ENCODE assay signal across 9 cellular contexts in genomic region chr6:42441661-42442081, GRCh38. TPM values are rescaled to one million over a fixed set of nuclear protein-coding genes. Genes with fewer than 3 reads are reported as not detected.
DNase-seq lines count a peak whose midpoint lies in the region; ATAC-seq and TF ChIP-seq lines count a peak whose summit lies in the region.
"Had no signal": no experiment of that assay in that cellular context is flagged by ENCODE, and none has a peak within 500 bp of the region (broad histone marks: within the 10 kb centered on the region; RNA-seq: fewer than 3 reads in every experiment).

No MANE protein-coding gene starts in this region.

- TF ChIP-seq POLR2A in adrenal gland (IDR thresholded peaks at IDR 0.05) (no peak), suprapubic skin (IDR thresholded peaks at IDR 0.05) (no peak)

- no peaks in the 10 kb centered on the region for H3K27me3 Mint-ChIP-seq in activated naive CD4-positive, alpha-beta T cell treated with anti-CD3 and anti-CD28 coated beads for 36 hours (ENCODE audit: low read depth)

- intact Hi-C loops in activated naive CD4-positive, alpha-beta T cell treated with anti-CD3 and anti-CD28 coated beads for 36 hours (cut with micrococcal nuclease), result no loop called here
- intact Hi-C loops in adrenal gland (cut with DNase I), result no loop called here

- peak overlapping the region; percentile 15 to 93 (median 84) for H3K27ac ChIP-seq in adrenal gland
- H3K27ac ChIP-seq in suprapubic skin, result peak overlapping the region; percentile 53

- DNase-seq in activated naive CD4-positive, alpha-beta T cell treated with anti-CD3 and anti-CD28 coated beads for 36 hours, result peak; percentile 27
- no peak for DNase-seq in activated naive CD4-positive, alpha-beta T cell (lab: John Stamatoyannopoulos, UW)
- DNase-seq in adrenal gland (peak in 4 of 7 donors; percentile 19 to 51 (median 26)), left lobe of liver (ENCODE audit: low spot score) (peak; percentile 29), suprapubic skin (ENCODE audit: low spot score in 2 of 2) (peak in 1 of 2 donors; percentile 27), NCI-H2029 (lab: John Stamatoyannopoulos, UW) (no peak), HPDE6-E6E7 (ENCODE audit: extremely low spot score) (no peak), NCI-H2107 (lab: John Stamatoyannopoulos, UW) (no peak)
- DNase-seq: activated gamma-delta T cell treated with Interleukin-2 at 50 U/mL for 16 hours had no signal

- H3K36me3 Mint-ChIP-seq in activated naive CD4-positive, alpha-beta T cell treated with anti-CD3 and anti-CD28 coated beads for 36 hours (ENCODE audit: low read depth), result peaks cover 4% of the 10 kb centered on the region

- H3K4me3 ChIP-seq in adrenal gland (no peak overlapping the region), suprapubic skin (no peak overlapping the region)

- H3K36me3 ChIP-seq in adrenal gland (replicated peaks in 1 of 2) (no peaks in the 10 kb centered on the region), suprapubic skin (no peaks in the 10 kb centered on the region)

- TF ChIP-seq CTCF in adrenal gland (IDR thresholded peaks at IDR 0.05) (no peak), suprapubic skin (IDR thresholded peaks at IDR 0.05) (no peak)

- H3K27ac Mint-ChIP-seq in activated naive CD4-positive, alpha-beta T cell treated with anti-CD3 and anti-CD28 coated beads for 36 hours, result no peak overlapping the region

- no peak for TF ChIP-seq EP300 in suprapubic skin (IDR thresholded peaks at IDR 0.05)

- 54 to 64% (median 60%) methylated on average over 5 of the region's 5 CpGs for WGBS in adrenal gland, 4 donors
- WGBS in suprapubic skin, result 83% methylated on average over 5 of the region's 5 CpGs

- no peaks in the 10 kb centered on the region for H3K27me3 ChIP-seq in adrenal gland
- H3K27me3 ChIP-seq in suprapubic skin, result no peaks in the 10 kb centered on the region

- no peaks in the 10 kb centered on the region for H3K9me3 Mint-ChIP-seq in activated naive CD4-positive, alpha-beta T cell treated with anti-CD3 and anti-CD28 coated beads for 36 hours

- peaks cover 55% of the 10 kb centered on the region for H3K4me1 Mint-ChIP-seq in activated naive CD4-positive, alpha-beta T cell treated with anti-CD3 and anti-CD28 coated beads for 36 hours (ENCODE audit: low read depth)

- ATAC-seq in left lobe of liver, result no peak

- no peak overlapping the region for H3K4me3 Mint-ChIP-seq in activated naive CD4-positive, alpha-beta T cell treated with anti-CD3 and anti-CD28 coated beads for 36 hours

- no peaks in the 10 kb centered on the region for H3K9me3 ChIP-seq in adrenal gland (replicated peaks in 1 of 3)
- no peaks in the 10 kb centered on the region for H3K9me3 ChIP-seq in suprapubic skin

- CTCF ChIA-PET in activated naive CD4-positive, alpha-beta T cell treated with anti-CD3 and anti-CD28 coated beads for 36 hours (lab: Charles Lee), result interaction anchor here (1.3 to 3.0 kb wide), 3 partner anchors 8 to 106 kb away, joined by 3 to 10 read pairs (median 3); no protein-coding TSS in a partner anchor

- peaks cover 29 to 35% of the 10 kb centered on the region in 2 donors for H3K4me1 ChIP-seq in adrenal gland (replicated peaks in 1 of 2)
- peaks cover 35% of the 10 kb centered on the region for H3K4me1 ChIP-seq in suprapubic skin

RNA-seq across cellular contexts. Expression of gene TRERF1, which starts 10.1 kb away (rescaled TPM):
- 1 to 10 TPM; 6.7 to 6.9 TPM for total RNA-seq in activated naive CD4-positive, alpha-beta T cell treated with anti-CD3 and anti-CD28 coated beads for 36 hours
- total RNA-seq in adrenal gland (10 to 100 TPM in 4 of 8 donors, 1 to 10 TPM in 4; 5.0 to 16.6 (median 10.1) TPM), left lobe of liver (0.58 TPM), suprapubic skin (10 to 100 TPM; 14.7 to 22.0 (median 19.0) TPM)
- polyA plus RNA-seq in adrenal gland, result 10 to 100 TPM in 1 of 3 donors, 1 to 10 TPM in 2; 4.7 to 12.5 (median 7.5) TPM

Comparison
In these comparisons a context has a peak if more than half of its experiments do, and no peak if none do; other contexts are left out.
1. DNase-seq: peak in activated naive CD4-positive, alpha-beta T cell treated with anti-CD3 and anti-CD28 coated beads for 36 hours (single experiment), adrenal gland (4 of 7) and left lobe of liver (single experiment); none in activated naive CD4-positive, alpha-beta T cell (0 of 4), NCI-H2029 (single experiment), HPDE6-E6E7 (single experiment) and NCI-H2107 (single experiment).